Comparison of ENCODE assay signal across 8 cellular contexts in the genomic region with DNA sequence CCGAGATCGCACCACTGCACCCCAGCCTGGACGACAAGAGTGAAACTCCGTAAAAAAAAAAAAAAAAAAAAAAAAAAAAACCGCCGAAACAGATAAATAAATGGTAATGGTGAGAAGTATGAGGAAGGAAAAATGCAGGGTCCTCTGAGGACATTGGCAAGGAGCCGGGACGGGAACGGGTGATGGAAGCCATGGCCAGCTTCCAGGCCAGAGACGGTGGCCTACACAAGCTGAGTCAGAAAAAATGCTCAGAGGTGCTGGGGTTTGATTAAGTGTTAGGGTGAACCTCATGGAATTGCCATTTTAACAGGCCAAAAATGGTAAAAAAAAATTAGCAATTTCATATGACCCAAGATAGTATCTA. TPM values are rescaled to one million over a fixed set of nuclear protein-coding genes. Genes with fewer than 3 reads are reported as not detected.
DNase-seq lines count a peak whose midpoint lies in the region; ATAC-seq, FAIRE-seq and TF ChIP-seq lines count a peak whose summit lies in the region.

No MANE protein-coding gene starts in this region.

- H3K4me1 ChIP-seq in lower lobe of right lung (peaks cover 40% of the 10 kb centered on the region), transverse colon (peaks cover 9 to 38% (median 32%) of the 10 kb centered on the region in 4 donors)

- 0 to 3% methylated on average over 3 to 10 of the region's 10 CpGs for WGBS in transverse colon (ENCODE audit: low coverage in 1 of 2), 2 donors

- in situ Hi-C loops in transverse colon (cut with MboI; ENCODE audit: low pct_ligation_motif_present in 1 of 4, low pct_unique_long_range_greater_than_20kb in 1 of 4, low sequenced_read_pairs in 3 of 4), result no loop called here

- TF ChIP-seq POLR2A in transverse colon (IDR thresholded peaks at IDR 0.05) (no peak), GM12891 (IDR thresholded peaks at IDR 0.05; ENCODE audit: low read depth, low read length) (no peak)

- peak overlapping the region; percentile 98 for H3K27ac Mint-ChIP-seq in chondrocyte (ENCODE audit: unreplicated experiment)

- DNase-seq in ELR (ENCODE audit: low read depth), result peak; percentile 90
- DNase-seq in NCI-H446 (lab: John Stamatoyannopoulos, UW), result peak; percentile 18 to 74
- no peak for DNase-seq in chondrocyte (ENCODE audit: low spot score)
- peak; percentile 70 for DNase-seq in lower lobe of right lung
- DNase-seq in transverse colon, result peak; percentile 78
- DNase-seq in NCI-H187 treated with DMSO at 0.1 percent for 48 hours (lab: John Stamatoyannopoulos, UW), result no peak
- DNase-seq in iPS-NIHi7 (ENCODE audit: extremely low spot score), result no peak
- DNase-seq in GM12891 (ENCODE audit: insufficient read length, low spot score), result no peak

- H3K27me3 ChIP-seq in lower lobe of right lung (ENCODE audit: low read depth) (no peaks in the 10 kb centered on the region), transverse colon (no peaks in the 10 kb centered on the region)

- peaks cover 50% of the 10 kb centered on the region for H3K4me1 Mint-ChIP-seq in chondrocyte (ENCODE audit: low read depth)

- intact Hi-C loops in lower lobe of right lung (cut with DNase I), result no loop called here
- intact Hi-C loops in transverse colon (cut with DNase I; ENCODE audit: low total_unique reads), result loop anchor here (5.0 kb wide), 1 partner anchor 53 kb away; no protein-coding TSS in a partner anchor

- no peak for TF ChIP-seq EP300 in transverse colon (IDR thresholded peaks at IDR 0.05; ENCODE audit: low read depth)

- ATAC-seq in lower lobe of right lung, result peak; percentile 11 to 34

- no peaks in the 10 kb centered on the region for H3K9me3 Mint-ChIP-seq in chondrocyte (ENCODE audit: low read depth)

- peak overlapping the region; percentile 97 for H3K4me3 Mint-ChIP-seq in chondrocyte (ENCODE audit: unreplicated experiment)

- no peaks in the 10 kb centered on the region for H3K36me3 ChIP-seq in lower lobe of right lung
- no peaks in the 10 kb centered on the region for H3K36me3 ChIP-seq in transverse colon

- no peak for FAIRE-seq in GM12891 (lab: Jason Lieb, UNC)

- no peaks in the 10 kb centered on the region for H3K9me3 ChIP-seq in lower lobe of right lung
- H3K9me3 ChIP-seq in transverse colon, result no peaks in the 10 kb centered on the region

- no peaks in the 10 kb centered on the region for H3K36me3 Mint-ChIP-seq in chondrocyte (ENCODE audit: low read depth)

- H3K4me3 ChIP-seq in lower lobe of right lung (peak overlapping the region; percentile 79), transverse colon (peak overlapping the region; percentile 72 to 96 (median 78))

- no peak for TF ChIP-seq CTCF in chondrocyte (IDR thresholded peaks at IDR 0.05)
- TF ChIP-seq CTCF in lower lobe of right lung (IDR thresholded peaks at IDR 0.05), result no peak
- TF ChIP-seq CTCF in transverse colon (IDR thresholded peaks at IDR 0.05), result no peak

- peak overlapping the region; percentile 94 for H3K27ac ChIP-seq in lower lobe of right lung
- peak overlapping the region; percentile 91 to 95 (median 92) for H3K27ac ChIP-seq in transverse colon

- no peaks in the 10 kb centered on the region for H3K27me3 Mint-ChIP-seq in chondrocyte (ENCODE audit: low read depth)

TF ChIP-seq in GM12891, 5 proteins besides CTCF, POLR2A, EP300 and RAD21:
- TF ChIP-seq PAX5 (IDR thresholded peaks at IDR 0.05; ENCODE audit: insufficient read depth, low read length, severe bottlenecking), result no peak
- TF ChIP-seq POLR2AphosphoS5 (IDR thresholded peaks at IDR 0.05; ENCODE audit: low read depth, low read length), result no peak

RNA-seq across cellular contexts. Expression of a gene that starts 0.9 kb away (rescaled TPM):
- 6.8 to 10.6 TPM (median 9.5 TPM) in 3 replicates for total RNA-seq in chondrocyte
- 7.4 TPM for total RNA-seq in lower lobe of right lung
- 1 to 10 TPM; 2.3 to 5.1 (median 2.9) TPM for total RNA-seq in transverse colon
- polyA plus RNA-seq in GM12891 (2012; ENCODE audit: low read depth, missing spikeins), result 4.1 TPM

RNA-seq across cellular contexts. Expression of a gene that starts 20.1 kb away (rescaled TPM):
- 71.2 to 91.5 TPM (median 75.7 TPM) in 3 replicates for total RNA-seq in chondrocyte
- 68.0 TPM for total RNA-seq in lower lobe of right lung
- total RNA-seq in transverse colon, result 100 to 1,000 TPM in 2 of 4 donors, 10 to 100 TPM in 2; 48.6 to 111 (median 94.2) TPM
- polyA plus RNA-seq in GM12891 (2012; ENCODE audit: low read depth, missing spikeins), result 228 TPM

RNA-seq across cellular contexts. Expression of a gene that starts 30.0 kb away (rescaled TPM):
- total RNA-seq in chondrocyte (18.7 to 25.4 TPM (median 20.2 TPM) in 3 replicates), lower lobe of right lung (30.4 TPM), transverse colon (100 to 1,000 TPM in 2 of 4 donors, 10 to 100 TPM in 2; 63.0 to 304 (median 99.2) TPM)
- 21.0 TPM for polyA plus RNA-seq in GM12891 (2012; ENCODE audit: low read depth, missing spikeins)

Comparison
In these comparisons a context has a peak if more than half of its experiments do, and no peak if none do; other contexts are left out.
1. DNase-seq: peak in ELR (single experiment), NCI-H446 (2 of 2), lower lobe of right lung (single experiment) and transverse colon (single experiment); none in chondrocyte (single experiment), NCI-H187 treated with DMSO at 0.1 percent for 48 hours (single experiment), iPS-NIHi7 (single experiment) and GM12891 (single experiment).